In genomic region chr4:154004028-154004427, GRCh38 we compare ENCODE assay signal across 20 cellular contexts.
DNase-seq lines count a peak whose midpoint lies in the region; ATAC-seq, FAIRE-seq and TF ChIP-seq lines count a peak whose summit lies in the region.
"Had no signal": no experiment of that assay in that cellular context is flagged by ENCODE, and none has a peak within 500 bp of the region (broad histone marks: within the 10 kb centered on the region; RNA-seq: fewer than 3 reads in every experiment).

No MANE protein-coding gene starts in this region.

- ATAC-seq in body of pancreas (no peak), HG03520 (IDR thresholded peaks at IDR 0.05; ENCODE audit: unreplicated experiment) (no peak)

- H3K4me3 Mint-ChIP-seq in astrocyte (ENCODE audit: unreplicated experiment) = no peak overlapping the region
- H3K4me3 Mint-ChIP-seq: CD4-positive, CD25-positive, alpha-beta regulatory T cell; dendritic cell treated with granulocyte-macrophage colony-stimulating factor and Interleukin-4, amounts not matched to agents 40 ng/mL and 50 ng/mL, for 4 days had no signal

- TF ChIP-seq CTCF in AG09319 (IDR thresholded peaks at IDR 0.05; ENCODE audit: low read depth, low read length) = no peak
- no peak for TF ChIP-seq CTCF in astrocyte (IDR thresholded peaks at IDR 0.05; ENCODE audit: insufficient read depth, low read depth, low read length)
- TF ChIP-seq CTCF in fibroblast of villous mesenchyme (IDR thresholded peaks at IDR 0.05; ENCODE audit: insufficient read depth, low read depth, low read length) = no peak
- TF ChIP-seq CTCF in sigmoid colon (IDR thresholded peaks at IDR 0.05) = no peak
- no peak for TF ChIP-seq CTCF in body of pancreas (IDR thresholded peaks at IDR 0.05)

- no peak overlapping the region for H3K9ac ChIP-seq in astrocyte (ENCODE audit: low read length)

- H3K4me1 ChIP-seq in astrocyte (ENCODE audit: insufficient read depth, low read length) (peaks cover 6% of the 10 kb centered on the region), sigmoid colon (peaks cover 0 to 9% (median 7%) of the 10 kb centered on the region in 4 donors), body of pancreas (no peaks in the 10 kb centered on the region)

- TF ChIP-seq EP300 in sigmoid colon (IDR thresholded peaks at IDR 0.05) = no peak

- FAIRE-seq in astrocyte (lab: Jason Lieb, UNC) (no peak), GM19239 (lab: Jason Lieb, UNC) (no peak)
- FAIRE-seq: A204.1, GM18507 had no signal

- no peaks in the 10 kb centered on the region for H3K79me2 ChIP-seq in astrocyte (ENCODE audit: insufficient read depth, low read length)

- H3K4me3 ChIP-seq in astrocyte (ENCODE audit: insufficient read depth, low read depth, low read length) (no peak overlapping the region), fibroblast of villous mesenchyme (ENCODE audit: low read depth, low read length) (no peak overlapping the region), sigmoid colon (no peak overlapping the region), body of pancreas (no peak overlapping the region)
- H3K4me3 ChIP-seq: mucosa of descending colon had no signal

- intact Hi-C loops in sigmoid colon (cut with DNase I) (loop anchor here (10.0 kb wide), 1 partner anchor 209 kb away; no protein-coding TSS in a partner anchor), body of pancreas (cut with DNase I) (no loop called here)

- H3K27me3 ChIP-seq in astrocyte (ENCODE audit: insufficient read depth, low read length) = no peaks in the 10 kb centered on the region
- no peaks in the 10 kb centered on the region for H3K27me3 ChIP-seq in sigmoid colon
- no peaks in the 10 kb centered on the region for H3K27me3 ChIP-seq in body of pancreas

- no peaks in the 10 kb centered on the region for H4K20me1 ChIP-seq in astrocyte (ENCODE audit: insufficient read depth, low read length)

- peaks cover 6% of the 10 kb centered on the region for H3K9me3 Mint-ChIP-seq in astrocyte (ENCODE audit: unreplicated experiment)
- H3K9me3 Mint-ChIP-seq: dendritic cell treated with granulocyte-macrophage colony-stimulating factor and Interleukin-4, amounts not matched to agents 40 ng/mL and 50 ng/mL, for 4 days had no signal

- H3K36me3 Mint-ChIP-seq in astrocyte (ENCODE audit: low read depth, unreplicated experiment) = no peaks in the 10 kb centered on the region
- H3K36me3 Mint-ChIP-seq: CD4-positive, CD25-positive, alpha-beta regulatory T cell had no signal

- 89 to 91% methylated on average over 5 of the region's 5 CpGs for WGBS in sigmoid colon, 2 donors
- WGBS in body of pancreas, 2 donors = 73 to 80% methylated on average over 5 of the region's 5 CpGs

- DNase-seq in AG09319 (ENCODE audit: extremely low read depth, low read depth) = peak; percentile 39
- DNase-seq in astrocyte (ENCODE audit: low read depth) = peak; percentile 23
- peak; percentile 24 for DNase-seq in fibroblast of villous mesenchyme (ENCODE audit: low read depth)
- DNase-seq in sigmoid colon = no peak
- no peak for DNase-seq in GM19239 (ENCODE audit: insufficient read length, low spot score)
- DNase-seq in body of pancreas = no peak
- no peak for DNase-seq in mucosa of gallbladder (ENCODE audit: low spot score)
- DNase-seq: activated CD4-positive, alpha-beta T cell treated with anti-CD3 and anti-CD28 coated beads, Interleukin-2, amount 50 U/mL, for 4 hours; activated naive CD4-positive, alpha-beta T cell; CD4-positive, CD25-positive, alpha-beta regulatory T cell; DMS79; H7; mucosa of descending colon; NCI-H1930; occipital lobe; stimulated activated CD4-positive, alpha-beta T cell treated with anti-CD3 and anti-CD28 coated beads, Interleukin-4, amount 100 ng/mL, for 24 hours had no signal

- H3K36me3 ChIP-seq in astrocyte (ENCODE audit: insufficient read depth, low read length) (no peaks in the 10 kb centered on the region), sigmoid colon (no peaks in the 10 kb centered on the region), body of pancreas (replicated peaks in 1 of 2; ENCODE audit: insufficient read depth in 1 of 2, low read depth in 2 of 2) (no peaks in the 10 kb centered on the region)

- no peak overlapping the region for H2AFZ ChIP-seq in astrocyte (ENCODE audit: low read depth, low read length)

- H3K4me2 ChIP-seq in astrocyte (ENCODE audit: low read length) = no peak overlapping the region

- H3K4me1 Mint-ChIP-seq in astrocyte (ENCODE audit: low read depth, unreplicated experiment) = peaks cover 20% of the 10 kb centered on the region
- H3K4me1 Mint-ChIP-seq: CD4-positive, CD25-positive, alpha-beta regulatory T cell had no signal

- peak overlapping the region; percentile 60 for H3K27ac Mint-ChIP-seq in astrocyte (ENCODE audit: unreplicated experiment)
- H3K27ac Mint-ChIP-seq: CD4-positive, CD25-positive, alpha-beta regulatory T cell; dendritic cell treated with granulocyte-macrophage colony-stimulating factor and Interleukin-4, amounts not matched to agents 40 ng/mL and 50 ng/mL, for 4 days had no signal

- H3K27ac ChIP-seq in astrocyte (ENCODE audit: low read depth, low read length) = peak overlapping the region; percentile 45
- H3K27ac ChIP-seq in sigmoid colon = peak overlapping the region; percentile 24 to 57 (median 47)
- peak overlapping the region in 1 of 4 donors; percentile 32 for H3K27ac ChIP-seq in body of pancreas

- H3K27me3 Mint-ChIP-seq in astrocyte (ENCODE audit: low read depth, unreplicated experiment) = no peaks in the 10 kb centered on the region
- H3K27me3 Mint-ChIP-seq: dendritic cell treated with granulocyte-macrophage colony-stimulating factor and Interleukin-4, amounts not matched to agents 40 ng/mL and 50 ng/mL, for 4 days had no signal

- H3K9me3 ChIP-seq in astrocyte (ENCODE audit: insufficient read depth, low read depth, low read length) (no peaks in the 10 kb centered on the region), sigmoid colon (no peaks in the 10 kb centered on the region), body of pancreas (no peaks in the 10 kb centered on the region)
- H3K9me3 ChIP-seq: mucosa of descending colon had no signal

- TF ChIP-seq POLR2A in sigmoid colon (IDR thresholded peaks at IDR 0.05) (no peak), body of pancreas (IDR thresholded peaks at IDR 0.05) (no peak)

Comparison
In these comparisons a context has a peak if more than half of its experiments do, and no peak if none do; other contexts are left out.
1. DNase-seq: peak in AG09319 (single experiment), astrocyte (single experiment) and fibroblast of villous mesenchyme (single experiment); none in sigmoid colon (single experiment), GM19239 (single experiment), body of pancreas (0 of 4) and mucosa of gallbladder (single experiment).